Comparison of ENCODE assay signal across 2 cellular contexts in the genomic region with DNA sequence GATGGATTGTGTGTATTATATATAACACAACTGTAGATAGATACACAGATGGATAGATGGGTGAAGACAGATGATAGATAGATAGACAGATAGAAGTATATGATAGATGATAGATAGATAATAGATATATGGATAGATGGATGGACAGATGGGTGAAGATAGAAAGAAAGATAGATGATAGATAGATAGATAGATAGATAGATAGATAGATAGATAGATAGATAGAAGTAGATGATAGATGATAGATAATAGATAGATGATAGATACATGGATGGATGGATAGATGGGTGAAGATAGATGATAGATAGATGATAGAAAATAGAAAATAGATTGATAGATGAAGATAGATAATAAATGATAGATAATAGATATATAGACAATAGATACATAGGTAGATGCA.
A peak's percentile ranks its signal among the peaks of the same experiment; 100 is the strongest.
TF ChIP-seq lines count a peak whose summit lies in the region.

No MANE protein-coding gene starts in this region.

TF ChIP-seq in HEK293, 187 proteins besides CTCF, POLR2A, EP300 and RAD21:
- TF ChIP-seq ZNF677 (tag by site-specific recombination; IDR thresholded peaks at IDR 0.05), result no peak
- peak; percentile 41; the same call in 1 of the 2 replicates for TF ChIP-seq ZBTB17 (tag by site-specific recombination; IDR thresholded peaks at IDR 0.05)
- TF ChIP-seq ZNF366 (tag by site-specific recombination; conservative IDR thresholded peaks at IDR 0.05), result peak; percentile 86

TF ChIP-seq in K562, 482 proteins besides CTCF, POLR2A, EP300 and RAD21:
- TF ChIP-seq GATAD2B (IDR thresholded peaks at IDR 0.05; ENCODE audit: borderline replicate concordance) (0 out of 2 replicates have a peak, but pooled peaks have one; percentile 27), STAG1 (CRISPR knock-in tag; IDR thresholded peaks at IDR 0.05; ENCODE audit: borderline replicate concordance) (no peak), DACH1 (IDR thresholded peaks at IDR 0.05; ENCODE audit: partially characterized antibody) (peak; percentile 90), NCOA2 (IDR thresholded peaks at IDR 0.05; ENCODE audit: partially characterized antibody in 2 of 2) (peak in 1 of 2 experiments; percentile 22)
- TF ChIP-seq, protein P1, sequence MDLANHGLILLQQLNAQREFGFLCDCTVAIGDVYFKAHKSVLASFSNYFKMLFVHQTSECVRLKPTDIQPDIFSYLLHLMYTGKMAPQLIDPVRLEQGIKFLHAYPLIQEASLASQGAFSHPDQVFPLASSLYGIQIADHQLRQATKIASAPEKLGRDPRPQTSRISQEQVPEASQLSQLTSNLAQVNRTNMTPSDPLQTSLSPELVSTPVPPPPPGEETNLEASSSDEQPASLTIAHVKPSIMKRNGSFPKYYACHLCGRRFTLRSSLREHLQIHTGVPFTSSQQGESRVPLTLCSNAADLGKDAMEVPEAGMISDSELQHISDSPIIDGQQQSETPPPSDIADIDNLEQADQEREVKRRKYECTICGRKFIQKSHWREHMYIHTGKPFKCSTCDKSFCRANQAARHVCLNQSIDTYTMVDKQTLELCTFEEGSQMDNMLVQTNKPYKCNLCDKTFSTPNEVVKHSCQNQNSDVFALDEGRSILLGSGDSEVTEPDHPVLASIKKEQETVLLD (IDR thresholded peaks at IDR 0.05), result peak; percentile 61; the same call in 1 of the 2 replicates
